37 cellular contexts compared by ENCODE assay signal in genomic region chr3:97497138-97497537, GRCh38.
"Had no signal": no experiment of that assay in that cellular context is flagged by ENCODE, and none has a peak within 500 bp of the region (broad histone marks: within the 10 kb centered on the region; RNA-seq: fewer than 3 reads in every experiment).

No MANE protein-coding gene starts in this region.

- H3K36me3 Mint-ChIP-seq: activated CD4-positive, alpha-beta memory T cell treated with anti-CD3 and anti-CD28 coated beads for 36 hours; activated naive CD4-positive, alpha-beta T cell treated with anti-CD3 and anti-CD28 coated beads, Interleukin-2, amount 10 ng/mL, durations not matched to agents 7 days and 5 days; activated naive CD4-positive, alpha-beta T cell treated with anti-CD3 and anti-CD28 coated beads, Interleukin-2, amount 50 U/mL, for 24 hours; activated naive CD8-positive, alpha-beta T cell; activated naive CD8-positive, alpha-beta T cell treated with anti-CD3 and anti-CD28 coated beads, Interleukin-2, amount 10 ng/mL, durations not matched to agents 7 days and 5 days; brain had no signal

- FAIRE-seq: bronchial epithelial cell, TTC549 had no signal

- H3K4me3 Mint-ChIP-seq: activated B cell treated with CpG ODN at 0.5 μM for 24 hours; activated CD4-positive, alpha-beta memory T cell treated with anti-CD3 and anti-CD28 coated beads for 36 hours; activated CD4-positive, alpha-beta T cell treated with anti-CD3 and anti-CD28 coated beads, Interleukin-2, amount 10 ng/mL, durations not matched to agents 24 days and 14 days; activated CD8-positive, alpha-beta T cell treated with anti-CD3 and anti-CD28 coated beads for 36 hours; activated naive CD4-positive, alpha-beta T cell treated with anti-CD3 and anti-CD28 coated beads, Interleukin-2, amount 10 ng/mL, durations not matched to agents 7 days and 5 days; activated naive CD4-positive, alpha-beta T cell treated with anti-CD3 and anti-CD28 coated beads, Interleukin-2, amount 50 U/mL, for 24 hours; activated naive CD8-positive, alpha-beta T cell; activated naive CD8-positive, alpha-beta T cell treated with anti-CD3 and anti-CD28 coated beads, Interleukin-2, amount 10 ng/mL, durations not matched to agents 7 days and 5 days; activated naive CD8-positive, alpha-beta T cell treated with anti-CD3 and anti-CD28 coated beads, Interleukin-2, amount 50 U/mL, for 24 hours; activated T-cell treated with anti-CD3 and anti-CD28 coated beads, Interleukin-2, amount 50 U/mL, for 4 hours; activated T-cell treated with anti-CD3 and anti-CD28 coated beads, Interleukin-2, amount 50 U/mL, for 72 hours; activated T-helper 1 cell treated with anti-CD3 and anti-CD28 coated beads, Interleukin-12 subunit alpha, Interleukin-12 subunit beta, Interleukin-2, Interleukin-4 antibody, amounts not matched to agents 30 ng/mL and 10 ng/mL and 1 ng/mL, durations not matched to agents 14 hours and 24 hours and 36 hours; activated T-helper 17 cell treated with anti-CD3 and anti-CD28 coated beads, Interleukin-2, amount 50 U/mL, for 72 hours; brain; central memory CD8-positive, alpha-beta T cell; T-helper 1 cell treated with Interleukin-12 subunit alpha and Interleukin-12 subunit beta and Interleukin-4 antibody, amounts not matched to agents 30 μg/mL and 1 μg/mL, for 36 hours; T-helper 2 cell treated with Interferon-gamma antibody and Interleukin-4, amounts not matched to agents 5 μg/mL and 100 μg/mL, for 36 hours had no signal

- H3K36me3 ChIP-seq: ascending aorta, cardiac muscle cell had no signal

- H3K27me3 ChIP-seq: ascending aorta, cardiac muscle cell had no signal

- ATAC-seq: activated CD8-positive, alpha-beta T cell treated with anti-CD3 and anti-CD28 coated beads for 36 hours; activated naive CD8-positive, alpha-beta T cell treated with anti-CD3 and anti-CD28 coated beads, Interleukin-2, amount 50 U/mL, for 24 hours; activated T-cell treated with anti-CD3 and anti-CD28 coated beads, Interleukin-2, amount 50 U/mL, for 4 hours; activated T-cell treated with anti-CD3 and anti-CD28 coated beads, Interleukin-2, amount 50 U/mL, for 72 hours; activated T-helper 17 cell treated with anti-CD3 and anti-CD28 coated beads, Interleukin-2, amount 50 U/mL, for 72 hours had no signal

- H3K27me3 Mint-ChIP-seq: activated B cell treated with CpG ODN at 0.5 μM for 24 hours; activated CD4-positive, alpha-beta memory T cell treated with anti-CD3 and anti-CD28 coated beads for 36 hours; activated CD4-positive, alpha-beta T cell treated with anti-CD3 and anti-CD28 coated beads, Interleukin-2, amount 10 ng/mL, durations not matched to agents 24 days and 14 days; activated CD8-positive, alpha-beta T cell treated with anti-CD3 and anti-CD28 coated beads for 36 hours; activated naive CD4-positive, alpha-beta T cell treated with anti-CD3 and anti-CD28 coated beads, Interleukin-2, amount 10 ng/mL, durations not matched to agents 7 days and 5 days; activated naive CD4-positive, alpha-beta T cell treated with anti-CD3 and anti-CD28 coated beads, Interleukin-2, amount 50 U/mL, for 24 hours; activated naive CD8-positive, alpha-beta T cell; activated naive CD8-positive, alpha-beta T cell treated with anti-CD3 and anti-CD28 coated beads, Interleukin-2, amount 10 ng/mL, durations not matched to agents 7 days and 5 days; activated naive CD8-positive, alpha-beta T cell treated with anti-CD3 and anti-CD28 coated beads, Interleukin-2, amount 50 U/mL, for 24 hours; central memory CD8-positive, alpha-beta T cell had no signal

- DNase-seq: activated B cell treated with CpG ODN at 0.5 μM for 24 hours; activated CD4-positive, alpha-beta memory T cell treated with anti-CD3 and anti-CD28 coated beads for 36 hours; activated CD4-positive, alpha-beta T cell treated with anti-CD3 and anti-CD28 coated beads for 4 hours; activated CD4-positive, alpha-beta T cell treated with anti-CD3 and anti-CD28 coated beads, Interleukin-2, amount 10 ng/mL, durations not matched to agents 24 days and 14 days; activated CD4-positive, alpha-beta T cell treated with anti-CD3 and anti-CD28 coated beads, Interleukin-2, amount 50 U/mL, for 1 hour; activated CD4-positive, alpha-beta T cell treated with anti-CD3 and anti-CD28 coated beads, Interleukin-2, amount 50 U/mL, for 4 hours; activated CD4-positive, CD25-positive, alpha-beta regulatory T cell treated with anti-CD3 and anti-CD28 coated beads, Interleukin-2, amount 50 U/mL, for 72 hours; activated CD8-positive, alpha-beta memory T cell treated with anti-CD3 and anti-CD28 coated beads, Interleukin-2, amount 50 U/mL, for 4 hours; activated CD8-positive, alpha-beta T cell treated with anti-CD3 and anti-CD28 coated beads for 36 hours; activated gamma-delta T cell; activated naive CD4-positive, alpha-beta T cell treated with anti-CD3 and anti-CD28 coated beads, Interleukin-2, amount 10 ng/mL, durations not matched to agents 7 days and 5 days; activated naive CD4-positive, alpha-beta T cell treated with Interleukin-2 at 50 U/mL for 16 hours; activated naive CD8-positive, alpha-beta T cell treated with anti-CD3 and anti-CD28 coated beads, Interleukin-2, amount 10 ng/mL, durations not matched to agents 7 days and 5 days; activated naive CD8-positive, alpha-beta T cell treated with anti-CD3 and anti-CD28 coated beads, Interleukin-2, amount 50 U/mL, for 24 hours; activated T-cell treated with anti-CD3 and anti-CD28 coated beads for 4 hours; activated T-cell treated with anti-CD3 and anti-CD28 coated beads, Interleukin-2, amount 50 U/mL, for 1 hour; activated T-cell treated with anti-CD3 and anti-CD28 coated beads, Interleukin-2, amount 50 U/mL, for 4 hours; activated T-cell treated with anti-CD3 and anti-CD28 coated beads, Interleukin-2, amount 50 U/mL, for 72 hours; amygdala; anterior cingulate cortex; caudate nucleus; T-helper 1 cell; T-helper 2 cell; T-helper 9 cell had no signal

- H3K27ac Mint-ChIP-seq: activated B cell treated with CpG ODN at 0.5 μM for 24 hours; activated CD4-positive, alpha-beta memory T cell treated with anti-CD3 and anti-CD28 coated beads for 36 hours; activated CD4-positive, alpha-beta T cell treated with anti-CD3 and anti-CD28 coated beads, Interleukin-2, amount 10 ng/mL, durations not matched to agents 24 days and 14 days; activated CD8-positive, alpha-beta T cell treated with anti-CD3 and anti-CD28 coated beads for 36 hours; activated naive CD4-positive, alpha-beta T cell treated with anti-CD3 and anti-CD28 coated beads, Interleukin-2, amount 10 ng/mL, durations not matched to agents 7 days and 5 days; activated naive CD4-positive, alpha-beta T cell treated with anti-CD3 and anti-CD28 coated beads, Interleukin-2, amount 50 U/mL, for 24 hours; activated naive CD8-positive, alpha-beta T cell; activated naive CD8-positive, alpha-beta T cell treated with anti-CD3 and anti-CD28 coated beads, Interleukin-2, amount 10 ng/mL, durations not matched to agents 7 days and 5 days; activated naive CD8-positive, alpha-beta T cell treated with anti-CD3 and anti-CD28 coated beads, Interleukin-2, amount 50 U/mL, for 24 hours; activated T-cell treated with anti-CD3 and anti-CD28 coated beads, Interleukin-2, amount 50 U/mL, for 72 hours; activated T-helper 1 cell treated with anti-CD3 and anti-CD28 coated beads, Interleukin-12 subunit alpha, Interleukin-12 subunit beta, Interleukin-2, Interleukin-4 antibody, amounts not matched to agents 30 ng/mL and 10 ng/mL and 1 ng/mL, durations not matched to agents 14 hours and 24 hours and 36 hours; activated T-helper 17 cell treated with anti-CD3 and anti-CD28 coated beads, Interleukin-2, amount 50 U/mL, for 72 hours; brain; T-helper 1 cell treated with Interleukin-12 subunit alpha and Interleukin-12 subunit beta and Interleukin-4 antibody, amounts not matched to agents 30 μg/mL and 1 μg/mL, for 36 hours; T-helper 2 cell treated with Interferon-gamma antibody and Interleukin-4, amounts not matched to agents 5 μg/mL and 100 μg/mL, for 36 hours had no signal

- H3K27ac ChIP-seq: ascending aorta, cardiac muscle cell, VCaP had no signal

- H3K4me1 Mint-ChIP-seq: activated B cell treated with CpG ODN at 0.5 μM for 24 hours; activated CD4-positive, alpha-beta T cell treated with anti-CD3 and anti-CD28 coated beads, Interleukin-2, amount 10 ng/mL, durations not matched to agents 24 days and 14 days; activated naive CD4-positive, alpha-beta T cell treated with anti-CD3 and anti-CD28 coated beads, Interleukin-2, amount 10 ng/mL, durations not matched to agents 7 days and 5 days; activated naive CD4-positive, alpha-beta T cell treated with anti-CD3 and anti-CD28 coated beads, Interleukin-2, amount 50 U/mL, for 24 hours; activated naive CD8-positive, alpha-beta T cell treated with anti-CD3 and anti-CD28 coated beads, Interleukin-2, amount 10 ng/mL, durations not matched to agents 7 days and 5 days; activated naive CD8-positive, alpha-beta T cell treated with anti-CD3 and anti-CD28 coated beads, Interleukin-2, amount 50 U/mL, for 24 hours; activated T-helper 17 cell treated with anti-CD3 and anti-CD28 coated beads, Interleukin-2, amount 50 U/mL, for 72 hours; brain; central memory CD8-positive, alpha-beta T cell had no signal

- H3K9me3 Mint-ChIP-seq: activated CD4-positive, alpha-beta memory T cell treated with anti-CD3 and anti-CD28 coated beads for 36 hours; activated CD4-positive, alpha-beta T cell treated with anti-CD3 and anti-CD28 coated beads, Interleukin-2, amount 10 ng/mL, durations not matched to agents 24 days and 14 days; activated naive CD4-positive, alpha-beta T cell treated with anti-CD3 and anti-CD28 coated beads, Interleukin-2, amount 10 ng/mL, durations not matched to agents 7 days and 5 days; activated naive CD4-positive, alpha-beta T cell treated with anti-CD3 and anti-CD28 coated beads, Interleukin-2, amount 50 U/mL, for 24 hours; T-helper 2 cell treated with Interferon-gamma antibody and Interleukin-4, amounts not matched to agents 5 μg/mL and 100 μg/mL, for 36 hours had no signal

- H3K4me3 ChIP-seq: ascending aorta, cardiac muscle cell had no signal

- H3K9me3 ChIP-seq: ascending aorta had no signal

- H3K4me1 ChIP-seq: ascending aorta had no signal
